23 cellular contexts compared by ENCODE assay signal in the genomic region with DNA sequence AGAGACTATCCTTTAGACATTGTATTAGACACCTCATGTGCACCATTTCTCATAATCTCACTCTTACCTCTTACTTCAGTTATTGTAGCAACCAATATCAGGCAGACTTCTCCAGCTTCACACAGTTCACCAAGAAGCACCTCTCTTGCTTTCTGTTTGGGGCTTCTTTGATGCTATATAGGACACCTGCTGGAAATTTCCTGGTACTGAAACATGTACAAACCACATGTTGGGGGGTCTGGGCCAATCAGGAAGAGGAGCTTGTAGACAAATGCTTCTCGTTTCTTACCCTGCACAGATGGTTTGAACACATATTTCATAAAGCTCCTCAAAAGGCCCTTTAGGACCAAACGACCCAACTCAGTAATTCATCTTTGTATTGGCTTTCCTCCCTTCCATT.
"Had no signal": no experiment of that assay in that cellular context is flagged by ENCODE, and none has a peak within 500 bp of the region (broad histone marks: within the 10 kb centered on the region; RNA-seq: fewer than 3 reads in every experiment).

No MANE protein-coding gene starts in this region.

- H3K27me3 Mint-ChIP-seq: activated naive CD4-positive, alpha-beta T cell treated with anti-CD3 and anti-CD28 coated beads, Interleukin-2, amount 10 ng/mL, durations not matched to agents 7 days and 5 days; activated naive CD8-positive, alpha-beta T cell treated with anti-CD3 and anti-CD28 coated beads, Interleukin-2, amount 50 U/mL, for 24 hours; stimulated activated memory B cell treated with anti-CD40 and anti-IgM and Interleukin-4, amounts not matched to agents 10 μg/mL and 1 μg/mL and 100 μg/mL, for 72 hours; type B pancreatic cell had no signal

- H3K9me3 Mint-ChIP-seq: type B pancreatic cell had no signal

- H3K4me3 Mint-ChIP-seq: activated naive CD4-positive, alpha-beta T cell treated with anti-CD3 and anti-CD28 coated beads, Interleukin-2, amount 10 ng/mL, durations not matched to agents 7 days and 5 days; activated naive CD8-positive, alpha-beta T cell treated with anti-CD3 and anti-CD28 coated beads, Interleukin-2, amount 50 U/mL, for 24 hours; natural killer cell; stimulated activated memory B cell treated with anti-CD40 and anti-IgM and Interleukin-4, amounts not matched to agents 10 μg/mL and 1 μg/mL and 100 μg/mL, for 72 hours; type B pancreatic cell had no signal

- H3K27ac Mint-ChIP-seq: activated naive CD4-positive, alpha-beta T cell treated with anti-CD3 and anti-CD28 coated beads, Interleukin-2, amount 10 ng/mL, durations not matched to agents 7 days and 5 days; activated naive CD8-positive, alpha-beta T cell treated with anti-CD3 and anti-CD28 coated beads, Interleukin-2, amount 50 U/mL, for 24 hours; natural killer cell; stimulated activated memory B cell treated with anti-CD40 and anti-IgM and Interleukin-4, amounts not matched to agents 10 μg/mL and 1 μg/mL and 100 μg/mL, for 72 hours; type B pancreatic cell had no signal

- H3K4me1 Mint-ChIP-seq: activated naive CD4-positive, alpha-beta T cell treated with anti-CD3 and anti-CD28 coated beads, Interleukin-2, amount 10 ng/mL, durations not matched to agents 7 days and 5 days; activated naive CD8-positive, alpha-beta T cell treated with anti-CD3 and anti-CD28 coated beads, Interleukin-2, amount 50 U/mL, for 24 hours; natural killer cell; stimulated activated memory B cell treated with anti-CD40 and anti-IgM and Interleukin-4, amounts not matched to agents 10 μg/mL and 1 μg/mL and 100 μg/mL, for 72 hours had no signal

- H3K36me3 Mint-ChIP-seq: activated naive CD4-positive, alpha-beta T cell treated with anti-CD3 and anti-CD28 coated beads, Interleukin-2, amount 10 ng/mL, durations not matched to agents 7 days and 5 days; natural killer cell; stimulated activated memory B cell treated with anti-CD40 and anti-IgM and Interleukin-4, amounts not matched to agents 10 μg/mL and 1 μg/mL and 100 μg/mL, for 72 hours; type B pancreatic cell had no signal

- ATAC-seq: activated CD4-positive, CD25-positive, alpha-beta regulatory T cell treated with anti-CD3 and anti-CD28 coated beads, Interleukin-2, amount 50 U/mL, for 24 hours; activated naive CD8-positive, alpha-beta T cell treated with anti-CD3 and anti-CD28 coated beads, Interleukin-2, amount 50 U/mL, for 24 hours; foreskin keratinocyte; lower lobe of right lung; natural killer cell; stimulated activated memory B cell treated with anti-CD40 and anti-IgM and Interleukin-4, amounts not matched to agents 10 μg/mL and 1 μg/mL and 100 μg/mL, for 72 hours had no signal

- DNase-seq: activated CD4-positive, alpha-beta T cell treated with anti-CD3 and anti-CD28 coated beads, Interleukin-2, amount 50 U/mL, for 1 hour; activated CD8-positive, alpha-beta memory T cell treated with anti-CD3 and anti-CD28 coated beads, Interleukin-2, amount 50 U/mL, for 48 hours; activated effector memory CD4-positive, alpha-beta T cell treated with Interleukin-2 at 50 U/mL for 16 hours; activated naive CD4-positive, alpha-beta T cell treated with anti-CD3 and anti-CD28 coated beads, Interleukin-2, amount 10 ng/mL, durations not matched to agents 7 days and 5 days; activated naive CD8-positive, alpha-beta T cell treated with anti-CD3 and anti-CD28 coated beads, Interleukin-2, amount 50 U/mL, for 24 hours; activated T-cell treated with anti-CD3 and anti-CD28 coated beads, Interleukin-2, amount 50 U/mL, for 48 hours; aorta; brain microvascular endothelial cell; central memory CD4-positive, alpha-beta T cell; colonic mucosa; foreskin keratinocyte; hippocampal formation; islet precursor cell; lower lobe of right lung; natural killer cell; retina; spleen; stimulated activated CD4-positive, alpha-beta T cell treated with anti-CD3 and anti-CD28 coated beads, Interleukin-4, amount 100 ng/mL, for 4 hours; T1000; testis had no signal
